In the genomic region with DNA sequence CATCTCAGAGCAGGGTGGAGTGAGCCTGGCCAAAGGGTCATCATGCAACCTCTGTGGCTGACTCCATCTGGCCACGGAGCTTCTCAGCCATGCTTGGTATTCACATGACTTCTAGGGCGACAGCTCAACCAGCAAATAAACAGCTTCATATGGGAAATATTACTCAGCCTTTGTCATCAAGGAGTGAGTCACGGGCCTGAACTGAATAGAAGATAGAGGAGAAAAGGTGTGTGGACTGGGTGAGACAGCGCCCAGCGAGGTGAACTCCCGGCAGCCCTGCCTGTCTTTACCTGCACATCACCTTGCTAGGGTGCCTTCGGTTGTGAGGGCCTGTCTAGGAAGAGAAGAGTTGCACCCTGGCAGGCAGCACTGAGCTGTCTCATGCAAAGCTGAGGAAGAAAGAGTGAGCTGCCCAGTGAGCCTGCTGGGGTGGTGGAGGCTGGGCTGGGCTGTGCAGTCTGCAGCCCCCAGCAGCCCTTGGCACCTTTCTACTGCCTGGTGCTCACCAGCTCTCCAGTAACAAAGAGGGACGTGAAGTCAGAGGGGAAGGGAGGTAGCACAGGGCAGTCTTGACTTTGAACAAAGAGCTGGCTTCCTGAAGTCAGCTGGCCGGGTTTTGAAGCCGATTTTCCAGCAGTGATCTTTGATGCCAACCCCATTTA, we compare ENCODE assay signal across 8 cellular contexts.
DNase-seq lines count a peak whose midpoint lies in the region; ATAC-seq and TF ChIP-seq lines count a peak whose summit lies in the region.

No MANE protein-coding gene starts in this region.

- intact Hi-C loops in vagina (cut with DNase I): loop anchor here (5.0 to 10.0 kb wide), 2 partner anchors 48 to 111 kb away; no protein-coding TSS in a partner anchor

- peak; percentile 36 for ATAC-seq in HG02884 (IDR thresholded peaks at IDR 0.05; ENCODE audit: unreplicated experiment)
- ATAC-seq in lung (ENCODE audit: insufficient read depth, low FRiP score): peak; percentile 65
- no peak for ATAC-seq in HG02870 (IDR thresholded peaks at IDR 0.05; ENCODE audit: unreplicated experiment)
- ATAC-seq in HG03460 (IDR thresholded peaks at IDR 0.05; ENCODE audit: unreplicated experiment): no peak
- no peak for ATAC-seq in GM19452 (IDR thresholded peaks at IDR 0.05; ENCODE audit: unreplicated experiment)

- H3K4me3 ChIP-seq in BJ (ENCODE audit: low read depth, low read length): no peak overlapping the region
- H3K4me3 ChIP-seq in lung: no peak overlapping the region
- no peak overlapping the region for H3K4me3 ChIP-seq in vagina

- peak; percentile 98 for DNase-seq in BJ (ENCODE audit: low read depth)
- peak; percentile 99 for DNase-seq in amniotic epithelial cell (ENCODE audit: low read depth)
- peak; percentile 49 for DNase-seq in lung (ENCODE audit: low spot score)
- DNase-seq in vagina (ENCODE audit: extremely low spot score in 2 of 2): peak in 1 of 2 donors; percentile 95

- H3K27me3 ChIP-seq in BJ (ENCODE audit: control insufficient read depth, insufficient read depth, low read length): no peaks in the 10 kb centered on the region
- H3K27me3 ChIP-seq in lung (ENCODE audit: control insufficient read depth, insufficient read depth): no peaks in the 10 kb centered on the region
- no peaks in the 10 kb centered on the region for H3K27me3 ChIP-seq in vagina

- 59 to 77% methylated on average over 10 of the region's 10 CpGs for WGBS in lung, 2 donors

- CTCF ChIA-PET in BJ (lab: Yijun Ruan, JAX): interaction anchor here (0.6 to 1.5 kb wide), 9 partner anchors 10 to 359 kb away, joined by 3 to 10 read pairs (median 3); no protein-coding TSS in a partner anchor

- TF ChIP-seq POLR2A in vagina (IDR thresholded peaks at IDR 0.05): no peak

- no peaks in the 10 kb centered on the region for H3K36me3 ChIP-seq in BJ (ENCODE audit: control insufficient read depth, insufficient read depth, low read length)
- H3K36me3 ChIP-seq in lung (ENCODE audit: control insufficient read depth in 2 of 2, insufficient read depth in 2 of 2, low read length in 2 of 2): peaks cover 0 to 2% of the 10 kb centered on the region in 2 donors
- no peaks in the 10 kb centered on the region for H3K36me3 ChIP-seq in vagina

- H3K9me3 ChIP-seq in lung (ENCODE audit: control insufficient read depth in 2 of 2, insufficient read depth in 1 of 2, low read length in 1 of 2): no peaks in the 10 kb centered on the region
- no peaks in the 10 kb centered on the region for H3K9me3 ChIP-seq in vagina

- H3K4me1 ChIP-seq in lung (ENCODE audit: control insufficient read depth in 2 of 2, insufficient read depth in 2 of 2, low read length in 2 of 2) (peaks cover 11 to 39% of the 10 kb centered on the region in 2 donors), vagina (peaks cover 76% of the 10 kb centered on the region)

- H3K27ac ChIP-seq in lung (ENCODE audit: low read depth in 1 of 2, low read length in 1 of 2): peak overlapping the region; percentile 77 to 95
- peak overlapping the region; percentile 91 for H3K27ac ChIP-seq in vagina

- TF ChIP-seq CTCF in BJ (IDR thresholded peaks at IDR 0.05; ENCODE audit: insufficient read depth, low read depth, low read length): no peak
- no peak for TF ChIP-seq CTCF in lung (IDR thresholded peaks at IDR 0.05; ENCODE audit: control extremely low read depth, extremely low read depth)
- TF ChIP-seq CTCF in vagina (IDR thresholded peaks at IDR 0.05): no peak

- POLR2A ChIA-PET in BJ (lab: Charles Lee): interaction anchor here (0.6 to 1.1 kb wide), 4 partner anchors 46 to 171 kb away, joined by 3 to 9 read pairs (median 4); no protein-coding TSS in a partner anchor

Comparison
In these comparisons a context has a peak if more than half of its experiments do, and no peak if none do; other contexts are left out.
1. ATAC-seq: peak in HG02884 (single experiment) and lung (single experiment); none in HG02870 (single experiment), HG03460 (single experiment) and GM19452 (single experiment).